28 cellular contexts compared by ENCODE assay signal in the genomic region with DNA sequence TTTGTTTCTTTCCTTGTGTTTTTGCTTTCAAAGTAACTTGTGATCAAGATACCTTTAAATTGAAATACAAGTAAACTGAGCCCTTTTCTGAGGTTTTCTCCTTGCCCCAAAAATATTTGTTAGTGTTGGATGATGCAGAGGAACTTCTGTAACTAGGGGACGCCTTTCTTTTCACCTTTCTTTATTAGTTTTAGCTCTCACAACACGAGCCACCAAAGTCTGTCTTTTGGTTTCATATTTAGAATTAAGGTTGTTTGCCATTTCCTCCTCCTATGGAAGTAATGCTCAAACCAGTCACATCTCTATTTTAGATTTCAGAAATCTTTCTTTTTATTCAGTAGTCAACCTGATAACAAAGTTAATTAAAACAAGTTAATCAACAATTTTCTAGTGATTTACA.
"Had no signal": no experiment of that assay in that cellular context is flagged by ENCODE, and none has a peak within 500 bp of the region (broad histone marks: within the 10 kb centered on the region; RNA-seq: fewer than 3 reads in every experiment).

No MANE protein-coding gene starts in this region.

- H3K4me1 ChIP-seq: ascending aorta, SJSA1 had no signal

- H3K27ac ChIP-seq: ascending aorta, body of pancreas, coronary artery, SJSA1 had no signal

- H3K27me3 ChIP-seq: ascending aorta, body of pancreas, SJSA1 had no signal

- H3K36me3 Mint-ChIP-seq: activated CD8-positive, alpha-beta memory T cell treated with anti-CD3 and anti-CD28 coated beads, Interleukin-2, amount 10 ng/mL, durations not matched to agents 7 days and 5 days; activated naive CD4-positive, alpha-beta T cell treated with anti-CD3 and anti-CD28 coated beads, Interleukin-2, amount 50 U/mL, for 72 hours had no signal

- DNase-seq: activated B cell treated with CpG ODN at 0.5 μM for 24 hours; activated CD4-positive, alpha-beta T cell treated with anti-CD3 and anti-CD28 coated beads for 1 hour; activated CD4-positive, alpha-beta T cell treated with anti-CD3 and anti-CD28 coated beads, Interleukin-2, amount 10 ng/mL, durations not matched to agents 24 days and 14 days; activated CD4-positive, alpha-beta T cell treated with anti-CD3 and anti-CD28 coated beads, Interleukin-2, amount 50 U/mL, for 48 hours; activated CD8-positive, alpha-beta memory T cell treated with anti-CD3 and anti-CD28 coated beads, Interleukin-2, amount 10 ng/mL, durations not matched to agents 7 days and 5 days; activated effector memory CD4-positive, alpha-beta T cell treated with anti-CD3 and anti-CD28 coated beads, Interleukin-2, amount 50 U/mL, for 16 hours; activated naive CD4-positive, alpha-beta T cell treated with Interleukin-2 at 50 U/mL for 16 hours; activated naive CD8-positive, alpha-beta T cell treated with anti-CD3 and anti-CD28 coated beads, Interleukin-2, amount 50 U/mL, for 24 hours; activated T-cell treated with anti-CD3 and anti-CD28 coated beads, Interleukin-2, amount 50 U/mL, for 24 hours; amniotic stem cell; body of pancreas; central memory CD4-positive, alpha-beta T cell; Kasumi-1; MV-4-11; NCI-H1105; NCI-H1436; NCI-H1694 treated with DMSO at 0.1 percent for 48 hours; NCI-H2029 treated with DMSO at 0.1 percent for 48 hours; NCI-H510A treated with DMSO at 0.1 percent for 48 hours; NCI-H69; SHP77; T-helper 17 cell; T1000 had no signal

- H3K27ac Mint-ChIP-seq: activated B cell treated with CpG ODN at 0.5 μM for 24 hours; activated CD4-positive, alpha-beta T cell treated with anti-CD3 and anti-CD28 coated beads, Interleukin-2, amount 10 ng/mL, durations not matched to agents 24 days and 14 days; activated CD8-positive, alpha-beta memory T cell treated with anti-CD3 and anti-CD28 coated beads, Interleukin-2, amount 10 ng/mL, durations not matched to agents 7 days and 5 days; activated naive CD8-positive, alpha-beta T cell treated with anti-CD3 and anti-CD28 coated beads, Interleukin-2, amount 50 U/mL, for 24 hours; activated T-cell treated with anti-CD3 and anti-CD28 coated beads, Interleukin-2, amount 50 U/mL, for 24 hours; activated T-helper 1 cell treated with anti-CD3 and anti-CD28 coated beads, Interleukin-12 subunit alpha, Interleukin-12 subunit beta, Interleukin-2, Interleukin-4 antibody, amounts not matched to agents 30 ng/mL and 10 ng/mL and 1 ng/mL, durations not matched to agents 14 hours and 24 hours and 36 hours; T-helper 17 cell had no signal

- H3K9me3 Mint-ChIP-seq: activated B cell treated with CpG ODN at 0.5 μM for 24 hours; activated CD4-positive, alpha-beta T cell treated with anti-CD3 and anti-CD28 coated beads, Interleukin-2, amount 10 ng/mL, durations not matched to agents 24 days and 14 days; activated naive CD8-positive, alpha-beta T cell treated with anti-CD3 and anti-CD28 coated beads, Interleukin-2, amount 50 U/mL, for 24 hours; activated T-helper 1 cell treated with anti-CD3 and anti-CD28 coated beads, Interleukin-12 subunit alpha, Interleukin-12 subunit beta, Interleukin-2, Interleukin-4 antibody, amounts not matched to agents 30 ng/mL and 10 ng/mL and 1 ng/mL, durations not matched to agents 14 hours and 24 hours and 36 hours had no signal

- H3K36me3 ChIP-seq: ascending aorta, SJSA1 had no signal

- H3K9me3 ChIP-seq: ascending aorta, body of pancreas, SJSA1 had no signal

- H3K27me3 Mint-ChIP-seq: activated B cell treated with CpG ODN at 0.5 μM for 24 hours; activated CD4-positive, alpha-beta T cell treated with anti-CD3 and anti-CD28 coated beads, Interleukin-2, amount 10 ng/mL, durations not matched to agents 24 days and 14 days; activated CD8-positive, alpha-beta memory T cell treated with anti-CD3 and anti-CD28 coated beads, Interleukin-2, amount 10 ng/mL, durations not matched to agents 7 days and 5 days; activated naive CD8-positive, alpha-beta T cell treated with anti-CD3 and anti-CD28 coated beads, Interleukin-2, amount 50 U/mL, for 24 hours; activated T-cell treated with anti-CD3 and anti-CD28 coated beads, Interleukin-2, amount 50 U/mL, for 24 hours; T-helper 17 cell had no signal

- H3K4me3 ChIP-seq: ascending aorta, body of pancreas, coronary artery, SJSA1 had no signal

- H3K4me3 Mint-ChIP-seq: activated B cell treated with CpG ODN at 0.5 μM for 24 hours; activated CD4-positive, alpha-beta T cell treated with anti-CD3 and anti-CD28 coated beads, Interleukin-2, amount 10 ng/mL, durations not matched to agents 24 days and 14 days; activated CD8-positive, alpha-beta memory T cell treated with anti-CD3 and anti-CD28 coated beads, Interleukin-2, amount 10 ng/mL, durations not matched to agents 7 days and 5 days; activated naive CD8-positive, alpha-beta T cell treated with anti-CD3 and anti-CD28 coated beads, Interleukin-2, amount 50 U/mL, for 24 hours; activated T-cell treated with anti-CD3 and anti-CD28 coated beads, Interleukin-2, amount 50 U/mL, for 24 hours; activated T-helper 1 cell treated with anti-CD3 and anti-CD28 coated beads, Interleukin-12 subunit alpha, Interleukin-12 subunit beta, Interleukin-2, Interleukin-4 antibody, amounts not matched to agents 30 ng/mL and 10 ng/mL and 1 ng/mL, durations not matched to agents 14 hours and 24 hours and 36 hours; T-helper 17 cell had no signal

- H3K4me1 Mint-ChIP-seq: activated B cell treated with CpG ODN at 0.5 μM for 24 hours; activated CD4-positive, alpha-beta T cell treated with anti-CD3 and anti-CD28 coated beads, Interleukin-2, amount 10 ng/mL, durations not matched to agents 24 days and 14 days; activated CD8-positive, alpha-beta memory T cell treated with anti-CD3 and anti-CD28 coated beads, Interleukin-2, amount 10 ng/mL, durations not matched to agents 7 days and 5 days; activated naive CD8-positive, alpha-beta T cell treated with anti-CD3 and anti-CD28 coated beads, Interleukin-2, amount 50 U/mL, for 24 hours; T-helper 17 cell had no signal
